Comparison of ENCODE assay signal across 27 cellular contexts in the genomic region with DNA sequence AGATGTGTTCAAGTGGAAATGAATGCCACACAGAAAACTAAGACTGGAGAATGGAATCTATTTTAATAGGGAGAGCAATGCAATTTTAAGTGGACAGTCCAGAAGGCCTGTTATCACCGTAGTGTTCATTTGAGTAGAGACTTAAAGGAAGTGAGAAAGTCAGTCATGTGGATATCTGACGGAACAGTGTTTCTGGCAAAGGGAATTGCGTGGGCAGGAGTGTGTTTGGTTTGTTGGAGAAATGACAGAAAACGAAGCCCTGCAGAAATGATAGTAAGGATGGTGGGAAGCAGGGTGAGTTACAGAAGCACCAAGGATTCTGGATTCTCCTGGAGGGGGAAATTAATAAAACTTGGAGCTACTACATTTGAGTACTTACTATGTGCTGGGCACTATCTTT.
"Had no signal": no experiment of that assay in that cellular context is flagged by ENCODE, and none has a peak within 500 bp of the region (broad histone marks: within the 10 kb centered on the region; RNA-seq: fewer than 3 reads in every experiment).

No MANE protein-coding gene starts in this region.

- H3K4me1 ChIP-seq: colonic mucosa, neural progenitor cell, psoas muscle, sigmoid colon, suprapubic skin, transverse colon, upper lobe of right lung, uterus had no signal

- H3K9me3 ChIP-seq: colonic mucosa, psoas muscle, sigmoid colon, suprapubic skin, transverse colon, upper lobe of right lung, uterus had no signal

- H3K27me3 ChIP-seq: colonic mucosa, heart right ventricle, sigmoid colon, spleen, suprapubic skin, transverse colon, upper lobe of right lung, uterus had no signal

- H3K27ac ChIP-seq: colonic mucosa, epithelial cell of prostate, heart right ventricle, neural progenitor cell, psoas muscle, sigmoid colon, spleen, suprapubic skin, transverse colon, upper lobe of right lung, uterus had no signal

- H2AFZ ChIP-seq: neural progenitor cell had no signal

- H3K9ac ChIP-seq: neural progenitor cell had no signal

- DNase-seq: colonic mucosa; effector CD8-positive, alpha-beta T cell; endodermal cell; foreskin melanocyte; glutamatergic neuron; heart right ventricle; hippocampal formation; islet precursor cell; kidney glomerular epithelial cell; mesendoderm; midbrain; naive thymus-derived CD4-positive, alpha-beta T cell; psoas muscle; right cardiac atrium; sigmoid colon; spleen; stimulated activated CD4-positive, alpha-beta T cell treated with anti-CD3 and anti-CD28 coated beads, Interleukin-4, amount 100 ng/mL, for 4 hours; stimulated activated naive CD8-positive, alpha-beta T cell treated with anti-CD3 and anti-CD28 coated beads, Interleukin-15, Interleukin-2, amounts not matched to agents 100 U/mL and 50 U/mL, for 24 hours; transverse colon; upper lobe of right lung; uterus had no signal

- H3K4me3 ChIP-seq: colonic mucosa, heart right ventricle, neural progenitor cell, psoas muscle, sigmoid colon, spleen, suprapubic skin, transverse colon, upper lobe of right lung, uterus had no signal

- H3K36me3 ChIP-seq: colonic mucosa, heart right ventricle, neural progenitor cell, sigmoid colon, spleen, suprapubic skin, transverse colon, upper lobe of right lung, uterus had no signal

- H3K4me2 ChIP-seq: neural progenitor cell had no signal

- ATAC-seq: esophagus mucosa; heart right ventricle; left lobe of liver; naive thymus-derived CD4-positive, alpha-beta T cell; psoas muscle; right cardiac atrium; stimulated activated memory B cell treated with anti-CD40 and anti-IgM and Interleukin-4, amounts not matched to agents 10 μg/mL and 1 μg/mL and 100 μg/mL, for 72 hours; stimulated activated naive CD8-positive, alpha-beta T cell treated with anti-CD3 and anti-CD28 coated beads, Interleukin-15, Interleukin-2, amounts not matched to agents 100 U/mL and 50 U/mL, for 24 hours; upper lobe of right lung had no signal
